Comparison of ENCODE assay signal across 15 cellular contexts in the genomic region with DNA sequence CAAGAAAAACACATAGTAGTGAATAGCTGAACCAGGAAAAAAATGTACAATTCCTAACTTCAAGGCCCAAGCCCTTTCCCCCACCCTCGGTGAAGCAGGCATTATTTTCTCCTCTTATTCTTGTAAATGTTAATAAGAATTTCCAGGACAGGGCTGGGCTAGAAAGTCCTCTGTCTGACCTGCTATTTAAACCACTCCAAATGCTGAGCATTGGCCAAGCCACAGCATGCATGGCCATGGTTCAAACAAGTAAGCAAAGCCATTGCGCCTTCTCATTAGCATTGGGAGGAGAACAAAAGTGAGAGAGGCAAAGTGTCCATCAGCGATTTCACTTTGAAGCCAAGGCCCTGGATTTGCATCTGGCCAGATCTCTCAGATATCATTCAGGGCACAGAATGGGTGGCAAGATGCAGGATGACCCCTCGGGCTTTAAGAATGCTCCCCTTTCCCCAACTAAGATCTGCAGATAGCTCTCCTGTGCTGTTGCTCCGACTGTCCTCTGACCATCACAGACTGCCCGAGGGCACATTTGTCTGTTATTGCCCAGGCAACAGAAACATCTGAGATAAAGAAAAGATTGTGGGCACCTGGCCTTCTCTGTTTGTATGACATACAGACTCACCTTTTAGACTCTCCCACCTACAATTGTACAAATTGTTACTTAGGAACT. TPM values are rescaled to one million over a fixed set of nuclear protein-coding genes. Genes with fewer than 3 reads are reported as not detected.
A peak's percentile ranks its signal among the peaks of the same experiment; 100 is the strongest.
DNase-seq lines count a peak whose midpoint lies in the region; ATAC-seq and TF ChIP-seq lines count a peak whose summit lies in the region.
"Had no signal": no experiment of that assay in that cellular context is flagged by ENCODE, and none has a peak within 500 bp of the region (broad histone marks: within the 10 kb centered on the region; RNA-seq: fewer than 3 reads in every experiment).

No MANE protein-coding gene starts in this region.

- no peak for ATAC-seq in RWPE2 (ENCODE audit: low read depth)
- peak; percentile 94 for ATAC-seq in left lung
- ATAC-seq in GM21447 (IDR thresholded peaks at IDR 0.05; ENCODE audit: unreplicated experiment): no peak
- no peak for ATAC-seq in GM19397 (IDR thresholded peaks at IDR 0.05; ENCODE audit: unreplicated experiment)
- no peak for ATAC-seq in GM21381 (IDR thresholded peaks at IDR 0.05; ENCODE audit: unreplicated experiment)
- ATAC-seq: activated CD8-positive, alpha-beta T cell treated with anti-CD3 and anti-CD28 coated beads for 36 hours; body of pancreas had no signal

- DNase-seq in AG08396 (ENCODE audit: low spot score): peak; percentile 43
- DNase-seq in G401 (ENCODE audit: low spot score): peak; percentile 91
- peak; percentile 24 for DNase-seq in RWPE2 (ENCODE audit: low spot score)
- DNase-seq in left lung: peak in 1 of 2 donors; percentile 69
- DNase-seq in retina: no peak
- DNase-seq: activated CD8-positive, alpha-beta T cell treated with anti-CD3 and anti-CD28 coated beads for 36 hours; GOT3; NCI-H187 treated with DMSO at 0.1 percent for 48 hours; stimulated activated CD4-positive, alpha-beta T cell treated with anti-CD3 and anti-CD28 coated beads, Interleukin-2, amount 100 ng/mL, for 24 hours; transverse colon had no signal

- H3K36me3 ChIP-seq in RWPE2 (ENCODE audit: low read depth) (no peaks in the 10 kb centered on the region), left lung (no peaks in the 10 kb centered on the region)
- H3K36me3 ChIP-seq: transverse colon had no signal

- no peaks in the 10 kb centered on the region for H3K27me3 ChIP-seq in RWPE2 (ENCODE audit: insufficient read depth, poor library complexity, severe bottlenecking)
- H3K27me3 ChIP-seq in left lung: no peaks in the 10 kb centered on the region
- H3K27me3 ChIP-seq: body of pancreas, transverse colon had no signal

- H3K9me3 ChIP-seq in RWPE2 (ENCODE audit: severe bottlenecking) (no peaks in the 10 kb centered on the region), left lung (no peaks in the 10 kb centered on the region)
- H3K9me3 ChIP-seq: body of pancreas, transverse colon had no signal

- in situ Hi-C loops in G401 (cut with HindIII; ENCODE audit: low sequenced_read_pairs): no loop called here

- H3K4me1 ChIP-seq in RWPE2 (ENCODE audit: insufficient read depth, poor library complexity, severe bottlenecking): no peaks in the 10 kb centered on the region
- no peaks in the 10 kb centered on the region for H3K4me1 ChIP-seq in left lung
- H3K4me1 ChIP-seq: body of pancreas, transverse colon had no signal

- H3K27ac ChIP-seq in RWPE2 (ENCODE audit: poor library complexity, severe bottlenecking) (no peak overlapping the region), left lung (no peak overlapping the region)
- H3K27ac ChIP-seq: body of pancreas, C4-2B, transverse colon had no signal

- TF ChIP-seq CTCF in RWPE2 (IDR thresholded peaks at IDR 0.05; ENCODE audit: poor library complexity, severe bottlenecking): no peak
- no peak for TF ChIP-seq CTCF in left lung (IDR thresholded peaks at IDR 0.05)

- intact Hi-C loops in left lung (cut with DNase I): no loop called here

- no peak overlapping the region for H3K4me3 ChIP-seq in RWPE2 (ENCODE audit: severe bottlenecking)
- H3K4me3 ChIP-seq in left lung: no peak overlapping the region
- H3K4me3 ChIP-seq: body of pancreas, transverse colon had no signal

RNA-seq across cellular contexts. Expression of gene CEMIP, which starts 46.3 kb away (rescaled TPM):
- 0.43 TPM in 1 of 2 replicates, not detected in the other for total RNA-seq in G401 (2014; rRNA removed; shearing (Covaris generic))
- total RNA-seq in left lung: 10 to 100 TPM; 12.4 to 31.8 TPM
- total RNA-seq: activated CD8-positive, alpha-beta T cell treated with anti-CD3 and anti-CD28 coated beads for 36 hours had no signal
